Comparison of ENCODE assay signal across 8 cellular contexts in genomic region chr9:90141723-90142122, GRCh38.
DNase-seq lines count a peak whose midpoint lies in the region; ATAC-seq, FAIRE-seq and TF ChIP-seq lines count a peak whose summit lies in the region.

No MANE protein-coding gene starts in this region.

- H3K36me3 ChIP-seq in CD4-positive, CD25-positive, alpha-beta regulatory T cell (ENCODE audit: control insufficient read depth, insufficient read depth, low read length) = no peaks in the 10 kb centered on the region
- H3K36me3 ChIP-seq in Karpas-422 (ENCODE audit: insufficient read depth, low read length) = no peaks in the 10 kb centered on the region
- no peaks in the 10 kb centered on the region for H3K36me3 ChIP-seq in suprapubic skin
- no peaks in the 10 kb centered on the region for H3K36me3 ChIP-seq in effector memory CD4-positive, alpha-beta T cell (ENCODE audit: control insufficient read depth, insufficient read depth, low read length)

- TF ChIP-seq EP300 in suprapubic skin (IDR thresholded peaks at IDR 0.05) = no peak

- no peak overlapping the region for H3K4me2 ChIP-seq in Karpas-422 (ENCODE audit: low read depth, low read length, poor library complexity, severe bottlenecking)

- peak in 2 of 3 donors; percentile 7 to 38 for DNase-seq in CD4-positive, CD25-positive, alpha-beta regulatory T cell
- DNase-seq in Karpas-422 (peak; percentile 77), RWPE1 (ENCODE audit: low spot score) (peak; percentile 35), fibroblast of villous mesenchyme (ENCODE audit: low read depth) (peak; percentile 36), suprapubic skin (ENCODE audit: low spot score in 2 of 2) (no peak), GM19239 (ENCODE audit: insufficient read length, low spot score) (no peak)
- DNase-seq in effector memory CD4-positive, alpha-beta T cell = no peak

- H4K20me1 ChIP-seq in Karpas-422 (ENCODE audit: insufficient read depth, low read depth, low read length) = no peaks in the 10 kb centered on the region

- TF ChIP-seq POLR2A in suprapubic skin (IDR thresholded peaks at IDR 0.05) = no peak

- H3K4me3 ChIP-seq in CD4-positive, CD25-positive, alpha-beta regulatory T cell (ENCODE audit: low read depth, low read length) = no peak overlapping the region
- no peak overlapping the region for H3K4me3 ChIP-seq in Karpas-422 (ENCODE audit: low read length)
- no peak overlapping the region for H3K4me3 ChIP-seq in fibroblast of villous mesenchyme (ENCODE audit: low read depth, low read length)
- no peak overlapping the region for H3K4me3 ChIP-seq in suprapubic skin
- H3K4me3 ChIP-seq in effector memory CD4-positive, alpha-beta T cell (ENCODE audit: insufficient read depth, low read depth, low read length, poor library complexity, severe bottlenecking) = no peak overlapping the region

- CTCF ChIA-PET in RWPE1 (lab: Yijun Ruan, JAX) = interaction anchor here (0.6 to 1.9 kb wide), 8 partner anchors 10 to 1205 kb away, joined by 3 to 8 read pairs (median 4); no protein-coding TSS in a partner anchor

- H2AFZ ChIP-seq in Karpas-422 (ENCODE audit: low read length) = no peak overlapping the region

- peaks cover 29% of the 10 kb centered on the region for H3K27me3 Mint-ChIP-seq in CD4-positive, CD25-positive, alpha-beta regulatory T cell

- ATAC-seq in CD4-positive, CD25-positive, alpha-beta regulatory T cell (ENCODE audit: low read depth in 2 of 2) = no peak
- ATAC-seq in HG03045 (IDR thresholded peaks at IDR 0.05; ENCODE audit: unreplicated experiment) = no peak

- H3K9me2 ChIP-seq in Karpas-422 (replicated peaks; ENCODE audit: insufficient read depth, low read length) = no peaks in the 10 kb centered on the region

- H3K4me3 Mint-ChIP-seq in CD4-positive, CD25-positive, alpha-beta regulatory T cell = no peak overlapping the region

- POLR2A ChIA-PET in RWPE1 (lab: Yijun Ruan, JAX; ENCODE audit: low non-redundant PET) = no interaction called here

- TF ChIP-seq CTCF in RWPE1 (conservative IDR thresholded peaks at IDR 0.05; ENCODE audit: low read depth) (peak; percentile 81), fibroblast of villous mesenchyme (IDR thresholded peaks at IDR 0.05; ENCODE audit: insufficient read depth, low read depth, low read length) (peak; percentile 61), suprapubic skin (IDR thresholded peaks at IDR 0.05) (peak; percentile 19 to 25)

- H3K4me1 Mint-ChIP-seq in CD4-positive, CD25-positive, alpha-beta regulatory T cell = peaks cover 0 to 3% (median under 1%) of the 10 kb centered on the region in 4 donors

- no peaks in the 10 kb centered on the region for H3K9me3 ChIP-seq in CD4-positive, CD25-positive, alpha-beta regulatory T cell (ENCODE audit: control insufficient read depth in 2 of 2, low read length in 2 of 2)
- H3K9me3 ChIP-seq in Karpas-422 (ENCODE audit: low read length) (no peaks in the 10 kb centered on the region), suprapubic skin (no peaks in the 10 kb centered on the region)
- H3K9me3 ChIP-seq in effector memory CD4-positive, alpha-beta T cell (ENCODE audit: control insufficient read depth, low read length) = no peaks in the 10 kb centered on the region

- peaks cover 13% of the 10 kb centered on the region for H3K27me3 ChIP-seq in CD4-positive, CD25-positive, alpha-beta regulatory T cell (ENCODE audit: control insufficient read depth, insufficient read depth, low read length)
- H3K27me3 ChIP-seq in Karpas-422 (ENCODE audit: low read length) (no peaks in the 10 kb centered on the region), suprapubic skin (no peaks in the 10 kb centered on the region)
- no peaks in the 10 kb centered on the region for H3K27me3 ChIP-seq in effector memory CD4-positive, alpha-beta T cell (replicated peaks; ENCODE audit: control insufficient read depth, insufficient read depth, low read length, poor library complexity, severe bottlenecking)

- no peak overlapping the region for H3K27ac Mint-ChIP-seq in CD4-positive, CD25-positive, alpha-beta regulatory T cell

- no peaks in the 10 kb centered on the region for H3K79me2 ChIP-seq in Karpas-422 (ENCODE audit: low read length)

- H3K9me3 Mint-ChIP-seq in CD4-positive, CD25-positive, alpha-beta regulatory T cell = peaks cover 0 to 4% (median 0%) of the 10 kb centered on the region in 7 donors

- no peak overlapping the region for H3K9ac ChIP-seq in Karpas-422 (ENCODE audit: low read length)

- no peak overlapping the region for H3K27ac ChIP-seq in CD4-positive, CD25-positive, alpha-beta regulatory T cell (ENCODE audit: insufficient read depth, low read length, poor library complexity, severe bottlenecking)
- H3K27ac ChIP-seq in Karpas-422 (ENCODE audit: low read length) = no peak overlapping the region
- no peak overlapping the region for H3K27ac ChIP-seq in RWPE1
- no peak overlapping the region for H3K27ac ChIP-seq in suprapubic skin
- H3K27ac ChIP-seq in effector memory CD4-positive, alpha-beta T cell (ENCODE audit: insufficient read depth, low read length, poor library complexity, severe bottlenecking) = no peak overlapping the region

- WGBS in suprapubic skin = 35% methylated on average over 5 of the region's 5 CpGs

- H3K4me1 ChIP-seq in CD4-positive, CD25-positive, alpha-beta regulatory T cell (ENCODE audit: control insufficient read depth, insufficient read depth, low read length, poor library complexity, severe bottlenecking) = no peaks in the 10 kb centered on the region
- no peaks in the 10 kb centered on the region for H3K4me1 ChIP-seq in Karpas-422 (ENCODE audit: low read length)
- H3K4me1 ChIP-seq in suprapubic skin = peaks cover 3% of the 10 kb centered on the region
- H3K4me1 ChIP-seq in effector memory CD4-positive, alpha-beta T cell (ENCODE audit: control insufficient read depth, insufficient read depth, low read length, poor library complexity, severe bottlenecking) = no peaks in the 10 kb centered on the region

- H3K36me3 Mint-ChIP-seq in CD4-positive, CD25-positive, alpha-beta regulatory T cell = peaks cover 3% of the 10 kb centered on the region

- FAIRE-seq in GM19239 (lab: Jason Lieb, UNC) = no peak

Comparison
In these comparisons a context has a peak if more than half of its experiments do, and no peak if none do; other contexts are left out.
1. DNase-seq: peak in CD4-positive, CD25-positive, alpha-beta regulatory T cell (2 of 3), Karpas-422 (single experiment), RWPE1 (single experiment) and fibroblast of villous mesenchyme (single experiment); none in suprapubic skin (0 of 2), effector memory CD4-positive, alpha-beta T cell (0 of 3) and GM19239 (single experiment).
2. CTCF ChIP-seq: peak in every context shown above with its lines; median percentile 81 in RWPE1; 61 in fibroblast of villous mesenchyme; 22 in suprapubic skin.